Comparison of ENCODE assay signal across 16 cellular contexts in the genomic region with DNA sequence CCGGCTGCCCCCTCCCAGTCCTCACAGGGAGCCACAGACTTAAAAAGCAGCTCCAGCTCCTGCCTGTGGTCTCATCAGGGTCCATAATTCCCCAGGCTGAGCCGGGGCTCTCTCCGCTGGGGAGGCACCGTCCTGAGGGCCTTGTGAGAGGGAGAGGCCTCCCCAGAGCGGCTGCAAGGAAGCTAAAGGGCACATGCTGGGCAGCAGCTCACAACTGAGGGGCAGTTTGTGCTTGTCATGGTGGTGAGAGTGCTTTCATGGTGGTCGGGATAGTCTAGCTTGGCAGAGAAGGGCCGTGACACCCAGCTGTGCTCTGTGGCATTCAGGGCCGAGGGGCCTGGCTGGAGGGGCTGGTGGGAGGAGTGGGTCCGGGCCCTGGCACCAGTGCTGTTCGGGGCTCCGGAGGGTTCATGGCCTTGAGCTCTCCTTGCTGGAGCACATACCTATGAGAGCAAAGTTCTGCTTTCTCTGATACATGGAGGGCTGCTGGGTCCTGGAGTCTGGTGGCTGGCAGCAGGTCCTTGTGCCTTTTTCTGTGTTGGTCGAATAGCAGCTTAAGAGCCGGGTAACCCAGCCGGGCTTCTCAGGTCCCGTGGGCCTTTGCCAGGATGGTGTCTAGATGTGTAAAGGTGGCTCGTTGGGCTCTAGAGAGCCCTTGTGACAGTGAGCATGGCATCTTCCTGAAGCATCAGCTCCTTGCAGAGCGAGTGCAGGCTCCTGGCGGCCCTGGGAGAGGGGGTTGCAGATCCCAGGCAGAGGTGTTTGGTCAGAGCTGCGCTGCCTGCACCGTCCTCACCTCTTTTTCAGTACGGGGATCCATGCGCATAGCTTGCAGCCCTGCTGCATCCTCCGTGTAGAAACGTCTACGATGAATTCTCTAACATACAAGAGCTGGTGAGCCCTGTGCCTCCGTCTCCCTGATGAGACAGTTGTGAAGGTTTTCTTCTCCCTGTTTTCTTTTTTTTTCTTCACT. TPM values are rescaled to one million over a fixed set of nuclear protein-coding genes. Genes with fewer than 3 reads are reported as not detected.
DNase-seq lines count a peak whose midpoint lies in the region; ATAC-seq and TF ChIP-seq lines count a peak whose summit lies in the region.
"Had no signal": no experiment of that assay in that cellular context is flagged by ENCODE, and none has a peak within 500 bp of the region (broad histone marks: within the 10 kb centered on the region; RNA-seq: fewer than 3 reads in every experiment).

No MANE protein-coding gene starts in this region.

- no peak overlapping the region for H4K91ac ChIP-seq in neuronal stem cell (ENCODE audit: low read depth, low read length, poor library complexity)

- H2AK5ac ChIP-seq in neuronal stem cell (ENCODE audit: low read depth, low read length): no peak overlapping the region

- peak overlapping the region; percentile 46 to 84 (median 56) for H3K27ac Mint-ChIP-seq in CD4-positive, alpha-beta memory T cell

- 0 out of 2 replicates have a peak, but pooled peaks have one; percentile 13 for ATAC-seq in HCT116
- no peak for ATAC-seq in HG03432 (IDR thresholded peaks at IDR 0.05; ENCODE audit: unreplicated experiment)

- H3K4me2 ChIP-seq in HCT116 (ENCODE audit: low read length) (no peak overlapping the region), neuronal stem cell (ENCODE audit: insufficient read depth, low read length, poor library complexity, severe bottlenecking) (no peak overlapping the region)

- peaks cover 31% of the 10 kb centered on the region for H3K79me1 ChIP-seq in neuronal stem cell (ENCODE audit: low read depth, low read length)

- no peak overlapping the region for H2BK15ac ChIP-seq in neuronal stem cell (ENCODE audit: low read length)

- peaks cover 100% of the 10 kb centered on the region for H3K79me2 ChIP-seq in HCT116 (ENCODE audit: insufficient read depth, low read length)

- RAD21 ChIA-PET in HCT116 (lab: Charles Lee; ENCODE audit: low non-redundant PET in 1 of 2, low total read pairs in 2 of 2, uncharacterized antibody in 2 of 2, unreplicated experiment in 2 of 2): no interaction called here

- peaks cover 95% of the 10 kb centered on the region for H3K4me1 ChIP-seq in CD4-positive, alpha-beta memory T cell (ENCODE audit: insufficient read depth, low read length)
- 0 out of 4 replicates have a peak, but pooled peaks cover 0 to 4% of the 10 kb centered on the region in 2 experiments for H3K4me1 ChIP-seq in HCT116 (ENCODE audit: control insufficient read depth in 1 of 2, insufficient read depth in 2 of 2, low read length in 2 of 2)
- H3K4me1 ChIP-seq in duodenal mucosa (ENCODE audit: control insufficient read depth in 1 of 2, insufficient read depth in 2 of 2, low read length in 2 of 2): peaks cover 50 to 64% of the 10 kb centered on the region in 2 donors
- H3K4me1 ChIP-seq in neuronal stem cell (ENCODE audit: control insufficient read depth in 2 of 2, insufficient read depth in 1 of 2, low read depth in 1 of 2, low read length in 2 of 2): peaks cover 11 to 19% of the 10 kb centered on the region in 2 donors

- peaks cover 16 to 39% of the 10 kb centered on the region in 2 donors for H3K36me3 Mint-ChIP-seq in CD4-positive, alpha-beta memory T cell

- H3K9ac ChIP-seq in HCT116 (ENCODE audit: low read length): no peak overlapping the region
- H3K9ac ChIP-seq in duodenal mucosa (ENCODE audit: low read depth in 1 of 2, low read length in 2 of 2): peak overlapping the region in 1 of 2 donors; percentile 27
- peak overlapping the region; percentile 72 for H3K9ac ChIP-seq in neuronal stem cell (ENCODE audit: low read depth, low read length, poor library complexity)

- peaks cover 61 to 98% (median 84%) of the 10 kb centered on the region in 4 donors for H3K4me1 Mint-ChIP-seq in CD4-positive, alpha-beta memory T cell

- WGBS in neuronal stem cell (ENCODE audit: extremely low coverage in 2 of 2, insufficient read length in 2 of 2, insufficient replicate concordance in 1 of 2), 2 donors: no CpG with 5 or more reads among the region's 26 CpGs

- no peak for DNase-seq in CD4-positive, alpha-beta memory T cell
- no peak for DNase-seq in HCT116 (ENCODE audit: low read depth, low spot score)
- no peak for DNase-seq in neuronal stem cell (ENCODE audit: low spot score)
- DNase-seq in cerebellar nuclear complex (lab: John Stamatoyannopoulos, UW): no peak
- DNase-seq in dedifferentiated amniotic fluid mesenchymal stem cell (ENCODE audit: extremely low spot score): no peak
- DNase-seq: activated CD4-positive, CD25-positive, alpha-beta regulatory T cell treated with anti-CD3 and anti-CD28 coated beads, Interleukin-2, amount 50 U/mL, for 72 hours; Calu3; kidney glomerular epithelial cell; naive B cell; NCI-H1105; NCI-H446 treated with DMSO at 0.1 percent for 48 hours; SW 1271 had no signal

- no peaks in the 10 kb centered on the region for H3K27me3 Mint-ChIP-seq in CD4-positive, alpha-beta memory T cell
- H3K27me3 Mint-ChIP-seq: naive B cell had no signal

- no peaks in the 10 kb centered on the region for H3K9me2 ChIP-seq in HCT116 (ENCODE audit: insufficient read depth)

- CTCF ChIA-PET in CD4-positive, alpha-beta memory T cell (lab: Charles Lee; ENCODE audit: partially characterized antibody): interaction anchor here (1.2 to 1.4 kb wide), 3 partner anchors 16 to 247 kb away, joined by 3 to 4 read pairs (median 3); no protein-coding TSS in a partner anchor
- CTCF ChIA-PET in HCT116 (lab: Charles Lee): interaction anchor here (1.0 kb wide), 1 partner anchor 9 kb away, joined by 4 read pairs; a partner anchor contains a TSS

- intact Hi-C loops in CD4-positive, alpha-beta memory T cell (cut with micrococcal nuclease): no loop called here
- intact Hi-C loops in HCT116 (cut with micrococcal nuclease): no loop called here

- H3K9me3 ChIP-seq in CD4-positive, alpha-beta memory T cell (ENCODE audit: control insufficient read depth in 1 of 2, low read length in 2 of 2): no peaks in the 10 kb centered on the region
- H3K9me3 ChIP-seq in HCT116 (ENCODE audit: control insufficient read depth in 1 of 2, insufficient read depth in 1 of 2, low read depth in 1 of 2, low read length in 2 of 2) (no peaks in the 10 kb centered on the region), duodenal mucosa (ENCODE audit: control insufficient read depth in 1 of 2, low read length in 2 of 2) (no peaks in the 10 kb centered on the region), neuronal stem cell (replicated peaks in 1 of 2; ENCODE audit: control insufficient read depth in 2 of 2, insufficient read depth in 1 of 2, low read depth in 1 of 2, low read length in 2 of 2) (no peaks in the 10 kb centered on the region)

- H2AFZ ChIP-seq in HCT116 (ENCODE audit: low read depth, low read length, poor library complexity, severe bottlenecking) (no peak overlapping the region), neuronal stem cell (ENCODE audit: low read length) (no peak overlapping the region)

- no peak overlapping the region for H2BK12ac ChIP-seq in neuronal stem cell (ENCODE audit: low read length)

- H2BK120ac ChIP-seq in neuronal stem cell (ENCODE audit: low read depth, low read length): no peak overlapping the region

- BruUV-seq in HCT116 (replicated peaks; lab: Mats Ljungman, UMichigan): no TSS peak

- no peak overlapping the region for H3K23ac ChIP-seq in neuronal stem cell (ENCODE audit: low read depth, low read length, poor library complexity)

- peak overlapping the region in 6 of 8 donors; percentile 13 to 63 (median 44) for H3K4me3 Mint-ChIP-seq in CD4-positive, alpha-beta memory T cell

- no peak overlapping the region for H2BK5ac ChIP-seq in neuronal stem cell (ENCODE audit: low read length)

- POLR2A ChIA-PET in CD4-positive, alpha-beta memory T cell (lab: Charles Lee; ENCODE audit: partially characterized antibody): interaction anchor here (3.0 kb wide), 1 partner anchor 8 kb away, joined by 19 read pairs; a partner anchor contains a TSS
- POLR2A ChIA-PET in HCT116 (lab: Charles Lee): no interaction called here

- no peak overlapping the region for H4K8ac ChIP-seq in neuronal stem cell (ENCODE audit: low read depth, low read length)

- no peak overlapping the region for H3K4ac ChIP-seq in neuronal stem cell (ENCODE audit: low read length)

- peak overlapping the region; percentile 22 for H3K14ac ChIP-seq in neuronal stem cell (ENCODE audit: low read length)

- peaks cover 16% of the 10 kb centered on the region; the same call in 1 of the 2 replicates for H4K20me1 ChIP-seq in HCT116 (ENCODE audit: insufficient read depth)

- peak overlapping the region; percentile 62 for H3K18ac ChIP-seq in neuronal stem cell (ENCODE audit: low read length)

- TF ChIP-seq POLR2A in HCT116 (IDR thresholded peaks at IDR 0.05; ENCODE audit: borderline replicate concordance, extremely low read depth, insufficient read depth, insufficient read length): no peak

- TF ChIP-seq CTCF in HCT116 (IDR thresholded peaks at IDR 0.05 in 2 of 3, conservative IDR thresholded peaks at IDR 0.05 in 1 of 3; ENCODE audit: borderline replicate concordance in 1 of 3, insufficient read depth in 1 of 3, low read depth in 2 of 3, low read length in 2 of 3): no peak

- TF ChIP-seq RAD21 in HCT116 (IDR thresholded peaks at IDR 0.05; ENCODE audit: low read depth): no peak

- no peak overlapping the region for H3K27ac ChIP-seq in CD4-positive, alpha-beta memory T cell (ENCODE audit: low read depth, low read length)
- H3K27ac ChIP-seq in HCT116 (ENCODE audit: low read depth, low read length) (no peak overlapping the region), duodenal mucosa (ENCODE audit: low read depth, low read length) (no peak overlapping the region), neuronal stem cell (replicated peaks; ENCODE audit: low read length) (no peak overlapping the region)

- H3K27me3 ChIP-seq in CD4-positive, alpha-beta memory T cell (ENCODE audit: insufficient read depth, low read length): no peaks in the 10 kb centered on the region
- H3K27me3 ChIP-seq in HCT116 (ENCODE audit: insufficient read depth, low read length): no peaks in the 10 kb centered on the region
- H3K27me3 ChIP-seq in duodenal mucosa (ENCODE audit: control insufficient read depth in 1 of 2, insufficient read depth in 2 of 2, low read length in 2 of 2): no peaks in the 10 kb centered on the region
- no peaks in the 10 kb centered on the region for H3K27me3 ChIP-seq in neuronal stem cell (ENCODE audit: control insufficient read depth in 3 of 3, insufficient read depth in 3 of 3, low read depth in 1 of 3, low read length in 3 of 3)

- no peak overlapping the region for H3K4me3 ChIP-seq in CD4-positive, alpha-beta memory T cell (ENCODE audit: low read length in 2 of 2)
- H3K4me3 ChIP-seq in HCT116 (replicated peaks in 1 of 2; ENCODE audit: low read depth in 1 of 2, low read length in 2 of 2): no peak overlapping the region
- peak overlapping the region; percentile 16 to 18 for H3K4me3 ChIP-seq in duodenal mucosa (ENCODE audit: low read depth in 1 of 2, low read length in 2 of 2)
- H3K4me3 ChIP-seq in neuronal stem cell (ENCODE audit: low read length in 2 of 2): no peak overlapping the region

- H3K9me3 Mint-ChIP-seq in CD4-positive, alpha-beta memory T cell: no peaks in the 10 kb centered on the region
- H3K9me3 Mint-ChIP-seq: naive B cell had no signal

- H3K36me3 ChIP-seq in CD4-positive, alpha-beta memory T cell (ENCODE audit: insufficient read depth, low read length): no peaks in the 10 kb centered on the region
- H3K36me3 ChIP-seq in HCT116 (ENCODE audit: control insufficient read depth in 1 of 2, insufficient read depth in 2 of 2, low read length in 2 of 2) (peaks cover 17 to 27% of the 10 kb centered on the region in 2 experiments; a peak in 3 of 4 replicates), duodenal mucosa (ENCODE audit: control insufficient read depth in 1 of 2, insufficient read depth in 2 of 2, low read length in 2 of 2) (peaks cover 7 to 35% of the 10 kb centered on the region in 2 donors), neuronal stem cell (replicated peaks in 1 of 2; ENCODE audit: control insufficient read depth in 2 of 2, insufficient read depth in 2 of 2, low read length in 2 of 2) (peaks cover 8 to 30% of the 10 kb centered on the region in 2 donors)

RNA-seq across cellular contexts. Expression of a gene that starts 8.8 kb away (rescaled TPM):
- 100 to 1,000 TPM; 127 to 130 TPM for total RNA-seq in CD4-positive, alpha-beta memory T cell
- polyA plus RNA-seq in CD4-positive, alpha-beta memory T cell: 10 to 100 TPM in 1 of 2 donors, 1 to 10 TPM in 1; 2.6 to 21.9 TPM
- 78.5 TPM for total RNA-seq in HCT116 (2021; ENCODE audit: unreplicated experiment)
- polyA plus RNA-seq in HCT116 (2012): 41.7 and 42.1 TPM in 2 replicates
- 17.2 TPM for polyA plus RNA-seq in neuronal stem cell (2013, experiment 1 of 2)
- 16.5 TPM for polyA plus RNA-seq in neuronal stem cell (2013, experiment 2 of 2)

RNA-seq across cellular contexts. Expression of a gene that starts 49.5 kb away (rescaled TPM):
- total RNA-seq in CD4-positive, alpha-beta memory T cell: not detected
- polyA plus RNA-seq in CD4-positive, alpha-beta memory T cell: not detected
- not detected for total RNA-seq in HCT116 (2021; ENCODE audit: unreplicated experiment)
- polyA plus RNA-seq in HCT116 (2012): not detected in 2 replicates
- polyA plus RNA-seq in neuronal stem cell (2013, experiment 1 of 2): 0.01 TPM
- polyA plus RNA-seq in neuronal stem cell (2013, experiment 2 of 2): not detected
- total RNA-seq: bronchial epithelial cell, Calu3, glomerular endothelial cell had no signal

RNA-seq across cellular contexts. Expression of a gene that starts 55.4 kb away (rescaled TPM):
- total RNA-seq in CD4-positive, alpha-beta memory T cell: not detected
- not detected for polyA plus RNA-seq in CD4-positive, alpha-beta memory T cell
- total RNA-seq in HCT116 (2021; ENCODE audit: unreplicated experiment): 0.96 TPM
- 0.55 and 0.76 TPM in 2 replicates for polyA plus RNA-seq in HCT116 (2012)
- polyA plus RNA-seq in neuronal stem cell (2013, experiment 1 of 2): 17.4 TPM
- 17.0 TPM for polyA plus RNA-seq in neuronal stem cell (2013, experiment 2 of 2)

Comparison
In these comparisons a context has a peak if more than half of its experiments do, and no peak if none do; other contexts are left out.
1. H3K4me3 ChIP-seq: peak in duodenal mucosa (2 of 2); none in CD4-positive, alpha-beta memory T cell (0 of 2), HCT116 (0 of 2) and neuronal stem cell (0 of 2).